13 cellular contexts compared by ENCODE assay signal in the genomic region with DNA sequence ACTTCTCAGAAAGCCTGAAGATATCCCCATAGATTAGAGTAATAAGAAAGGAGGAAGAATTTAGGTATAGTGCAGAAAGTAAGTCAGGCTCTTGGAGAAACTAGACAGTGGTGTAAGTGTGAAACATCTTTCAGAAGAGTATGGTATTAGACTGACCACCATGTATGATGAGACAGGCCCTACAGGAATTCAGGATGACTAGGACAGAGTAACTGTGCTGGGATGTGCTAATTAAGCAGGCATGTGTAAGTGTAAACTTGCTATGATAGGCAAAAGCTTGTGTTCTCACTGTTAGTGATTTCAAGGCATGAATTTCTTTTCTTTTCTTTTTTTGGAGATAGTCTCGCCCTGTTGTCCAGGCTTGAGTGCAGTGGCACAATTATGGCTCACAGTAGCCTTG.
A peak's percentile ranks its signal among the peaks of the same experiment; 100 is the strongest.
DNase-seq lines count a peak whose midpoint lies in the region; FAIRE-seq and TF ChIP-seq lines count a peak whose summit lies in the region.
"Had no signal": no experiment of that assay in that cellular context is flagged by ENCODE, and none has a peak within 500 bp of the region (broad histone marks: within the 10 kb centered on the region; RNA-seq: fewer than 3 reads in every experiment).

No MANE protein-coding gene starts in this region.

- H3K4me3 Mint-ChIP-seq in nephron progenitor cell, result no peak overlapping the region

- H3K4me3 ChIP-seq in A673 (ENCODE audit: low read depth, low read length, poor library complexity, severe bottlenecking) (no peak overlapping the region), kidney (ENCODE audit: low read length in 2 of 2) (no peak overlapping the region)
- H3K4me3 ChIP-seq: adrenal gland had no signal

- intact Hi-C loops in A673 (cut with micrococcal nuclease; ENCODE audit: unreplicated experiment), result no loop called here
- intact Hi-C loops in kidney (cut with DNase I), result no loop called here

- H3K9me3 Mint-ChIP-seq in nephron progenitor cell, result no peaks in the 10 kb centered on the region

- H3K27ac Mint-ChIP-seq in nephron progenitor cell, result peak overlapping the region; percentile 69

- H3K27me3 Mint-ChIP-seq in nephron progenitor cell (ENCODE audit: low read depth, poor library complexity), result no peaks in the 10 kb centered on the region

- BruUV-seq in A673 (replicated peaks; lab: Mats Ljungman, UMichigan), result no TSS peak

- H3K4me1 Mint-ChIP-seq in nephron progenitor cell, result peaks cover 12% of the 10 kb centered on the region

- H3K4me1 ChIP-seq in A673 (ENCODE audit: insufficient read depth, low read length, poor library complexity, severe bottlenecking), result no peaks in the 10 kb centered on the region
- H3K4me1 ChIP-seq in kidney (ENCODE audit: control insufficient read depth in 1 of 2, insufficient read depth in 1 of 2, low read depth in 1 of 2, low read length in 2 of 2), result peaks cover 0 to 3% of the 10 kb centered on the region in 2 donors

- H3K9me3 ChIP-seq in A673 (ENCODE audit: low read depth, low read length, poor library complexity, severe bottlenecking) (no peaks in the 10 kb centered on the region), kidney (ENCODE audit: control insufficient read depth in 1 of 2, low read length in 2 of 2) (no peaks in the 10 kb centered on the region)
- H3K9me3 ChIP-seq: adrenal gland, neutrophil had no signal

- CTCF ChIA-PET in A673 (lab: Charles Lee), result interaction anchor here (0.6 kb wide), 1 partner anchor 38 kb away, joined by 10 read pairs; no protein-coding TSS in a partner anchor

- H3K36me3 Mint-ChIP-seq in nephron progenitor cell (ENCODE audit: low read depth), result peaks cover 45% of the 10 kb centered on the region

- TF ChIP-seq CTCF in nephron progenitor cell (IDR thresholded peaks at IDR 0.05) (no peak), A673 (conservative IDR thresholded peaks at IDR 0.05; ENCODE audit: low read depth, low read length) (no peak), kidney (IDR thresholded peaks at IDR 0.05; ENCODE audit: borderline replicate concordance, extremely low read depth, insufficient read depth) (no peak)

- no peak for FAIRE-seq in kidney (lab: Jason Lieb, UNC)
- FAIRE-seq: endometrium had no signal

- H3K27ac ChIP-seq in epithelial cell of prostate (peak overlapping the region; percentile 42), A673 (ENCODE audit: low read depth, low read length, poor library complexity, severe bottlenecking) (no peak overlapping the region), kidney (ENCODE audit: low read depth in 2 of 2, low read length in 2 of 2) (no peak overlapping the region)
- H3K27ac ChIP-seq: adrenal gland, neutrophil had no signal

- no peak overlapping the region for H3K9ac ChIP-seq in kidney (ENCODE audit: low read length in 2 of 2)

- no peaks in the 10 kb centered on the region for H3K27me3 ChIP-seq in A673 (replicated peaks; ENCODE audit: insufficient read depth, low read depth, low read length, poor library complexity)
- H3K27me3 ChIP-seq: adrenal gland, neutrophil had no signal

- POLR2A ChIA-PET in A673 (lab: Charles Lee; ENCODE audit: low non-redundant PET), result no interaction called here

- DNase-seq in Daoy (ENCODE audit: low read depth) (peak; percentile 33), LHCN-M2 (ENCODE audit: low read depth) (peak; percentile 60), epithelial cell of prostate (ENCODE audit: low read depth, low spot score) (peak; percentile 20), nephron progenitor cell (no peak), foreskin melanocyte (no peak), A673 (ENCODE audit: low spot score) (no peak), kidney (no peak), mesenteric fat pad (ENCODE audit: low spot score) (no peak)
- DNase-seq: adrenal gland, COR-L47, Kasumi-1 had no signal

- H3K36me3 ChIP-seq in A673 (ENCODE audit: insufficient read depth, low read length, poor library complexity, severe bottlenecking), result peaks cover 15% of the 10 kb centered on the region
- peaks cover 5 to 11% of the 10 kb centered on the region in 2 donors for H3K36me3 ChIP-seq in kidney (ENCODE audit: control insufficient read depth in 1 of 2, insufficient read depth in 2 of 2, low read length in 2 of 2)

Comparison
In these comparisons a context has a peak if more than half of its experiments do, and no peak if none do; other contexts are left out.
1. DNase-seq: peak in Daoy (single experiment), LHCN-M2 (single experiment) and epithelial cell of prostate (single experiment); none in nephron progenitor cell (single experiment), foreskin melanocyte (single experiment), A673 (single experiment), kidney (single experiment) and mesenteric fat pad (single experiment).